ENCODE assay signal across 9 cellular contexts in genomic region chr16:47392114-47392513, GRCh38.
DNase-seq lines count a peak whose midpoint lies in the region; ATAC-seq and TF ChIP-seq lines count a peak whose summit lies in the region.
"Had no signal": no experiment of that assay in that cellular context is flagged by ENCODE, and none has a peak within 500 bp of the region (broad histone marks: within the 10 kb centered on the region; RNA-seq: fewer than 3 reads in every experiment).

No MANE protein-coding gene starts in this region.

- ATAC-seq in GM19438 (IDR thresholded peaks at IDR 0.05; ENCODE audit: low read depth, unreplicated experiment) (peak; percentile 93), HG03354 (IDR thresholded peaks at IDR 0.05; ENCODE audit: poor library complexity, severe bottlenecking, unreplicated experiment) (peak; percentile 90)

- intact Hi-C loops in Calu3 (cut with micrococcal nuclease; ENCODE audit: unreplicated experiment): no loop called here
- intact Hi-C loops in vagina (cut with DNase I): no loop called here

- CTCF ChIA-PET in Calu3 (lab: Charles Lee): no interaction called here

- H3K27me3 Mint-ChIP-seq in Calu3 (ENCODE audit: unreplicated experiment): no peaks in the 10 kb centered on the region
- H3K27me3 Mint-ChIP-seq: activated naive CD8-positive, alpha-beta T cell had no signal

- BruUV-seq in Calu3 (replicated peaks; lab: Mats Ljungman, UMichigan): no TSS peak

- peak overlapping the region; percentile 7 for H3K27ac Mint-ChIP-seq in Calu3 (ENCODE audit: unreplicated experiment)
- H3K27ac Mint-ChIP-seq: activated naive CD8-positive, alpha-beta T cell had no signal

- DNase-seq in Calu3 (peak; percentile 48), SW480 (ENCODE audit: low spot score) (peak; percentile 74), osteoblast (ENCODE audit: insufficient read length, low spot score, missing footprints) (peak; percentile 62), vagina (ENCODE audit: extremely low spot score in 2 of 2) (no peak), cerebellum (ENCODE audit: low spot score) (no peak)
- DNase-seq in stimulated activated CD4-positive, alpha-beta T cell treated with anti-CD3 and anti-CD28 coated beads, Interleukin-12 subunit alpha, Interleukin-12 subunit beta, amount 100 ng/mL, for 4 hours: no peak

- H3K4me3 Mint-ChIP-seq in Calu3 (ENCODE audit: low read depth, unreplicated experiment): no peak overlapping the region
- H3K4me3 Mint-ChIP-seq: activated naive CD8-positive, alpha-beta T cell had no signal

- no peaks in the 10 kb centered on the region for H4K20me1 ChIP-seq in osteoblast (ENCODE audit: insufficient read depth, low read length)

- H3K4me1 ChIP-seq in osteoblast (ENCODE audit: insufficient read depth, low read length): peaks cover 9% of the 10 kb centered on the region
- H3K4me1 ChIP-seq in vagina: no peaks in the 10 kb centered on the region

- H2AFZ ChIP-seq in osteoblast (ENCODE audit: low read length): peak overlapping the region; percentile 5

- peaks cover 5% of the 10 kb centered on the region for H3K36me3 Mint-ChIP-seq in Calu3 (ENCODE audit: insufficient read depth, unreplicated experiment)

- TF ChIP-seq CTCF in Calu3 (IDR thresholded peaks at IDR 0.05; ENCODE audit: unreplicated experiment): no peak
- no peak for TF ChIP-seq CTCF in osteoblast (IDR thresholded peaks at IDR 0.05; ENCODE audit: extremely low read depth, low read depth, low read length)
- no peak for TF ChIP-seq CTCF in vagina (IDR thresholded peaks at IDR 0.05)

- H3K9me3 ChIP-seq in osteoblast (ENCODE audit: low read depth, low read length) (no peaks in the 10 kb centered on the region), vagina (no peaks in the 10 kb centered on the region)

- H3K27me3 ChIP-seq in osteoblast (ENCODE audit: insufficient read depth, low read length) (no peaks in the 10 kb centered on the region), vagina (no peaks in the 10 kb centered on the region)

- H3K4me1 Mint-ChIP-seq in Calu3 (ENCODE audit: low read depth, unreplicated experiment): peaks cover 13% of the 10 kb centered on the region

- H3K4me2 ChIP-seq in osteoblast (ENCODE audit: insufficient read depth, low read length): peak overlapping the region; percentile 55

- H3K4me3 ChIP-seq in osteoblast (ENCODE audit: insufficient read depth, low read length) (no peak overlapping the region), vagina (no peak overlapping the region)

- H3K79me2 ChIP-seq in osteoblast (ENCODE audit: insufficient read depth, low read length): no peaks in the 10 kb centered on the region

- no peak for TF ChIP-seq POLR2A in vagina (IDR thresholded peaks at IDR 0.05)

- H3K27ac ChIP-seq in osteoblast (ENCODE audit: low read depth, low read length) (peak overlapping the region; percentile 11), vagina (no peak overlapping the region)

- H3K36me3 ChIP-seq in osteoblast (ENCODE audit: insufficient read depth, low read length) (no peaks in the 10 kb centered on the region), vagina (peaks cover 0 to 7% of the 10 kb centered on the region in 2 donors)

- H3K9me3 Mint-ChIP-seq in Calu3 (ENCODE audit: low read depth, unreplicated experiment): no peaks in the 10 kb centered on the region

Comparison
In these comparisons a context has a peak if more than half of its experiments do, and no peak if none do; other contexts are left out.
1. DNase-seq: peak in Calu3 (single experiment), SW480 (single experiment) and osteoblast (single experiment); none in stimulated activated CD4-positive, alpha-beta T cell treated with anti-CD3 and anti-CD28 coated beads, Interleukin-12 subunit alpha, Interleukin-12 subunit beta, amount 100 ng/mL, for 4 hours (single experiment), vagina (0 of 2) and cerebellum (single experiment).